In the genomic region with DNA sequence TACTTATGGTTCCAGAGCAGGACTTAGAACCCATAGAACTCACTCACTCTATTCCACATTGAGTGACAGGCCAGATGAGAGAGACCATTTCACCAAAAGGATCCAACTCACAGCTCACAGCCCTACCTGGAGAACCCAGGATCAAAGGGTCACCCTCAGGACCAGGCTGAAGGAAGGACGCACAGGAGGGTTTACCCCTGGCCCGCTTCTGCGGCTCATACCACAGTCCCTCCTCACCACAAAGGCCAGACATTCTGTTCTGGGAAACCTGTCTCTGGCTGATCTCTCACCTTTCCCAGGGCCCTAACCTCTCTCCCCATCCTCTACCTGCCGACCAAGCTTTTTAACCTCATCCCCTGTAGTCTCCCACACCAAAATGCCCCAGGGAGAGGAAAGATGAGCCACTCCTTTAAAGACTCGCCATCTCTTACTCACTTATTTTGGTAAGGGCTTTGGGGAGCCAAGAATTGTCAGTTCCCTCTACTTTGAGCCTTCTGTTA, we compare ENCODE assay signal across 11 cellular contexts. TPM values are rescaled to one million over a fixed set of nuclear protein-coding genes. Genes with fewer than 3 reads are reported as not detected.
A peak's percentile ranks its signal among the peaks of the same experiment; 100 is the strongest.
DNase-seq lines count a peak whose midpoint lies in the region; ATAC-seq, FAIRE-seq and TF ChIP-seq lines count a peak whose summit lies in the region.
"Had no signal": no experiment of that assay in that cellular context is flagged by ENCODE, and none has a peak within 500 bp of the region (broad histone marks: within the 10 kb centered on the region; RNA-seq: fewer than 3 reads in every experiment).

No MANE protein-coding gene starts in this region.

- peak overlapping the region; percentile 95 for H3K27ac ChIP-seq in PC-9
- H3K27ac ChIP-seq in GM12878 (ENCODE audit: control insufficient read depth, insufficient read depth) = no peak overlapping the region
- H3K27ac ChIP-seq in trophoblast cell (ENCODE audit: low read depth, low read length) = no peak overlapping the region

- H4K8ac ChIP-seq in trophoblast cell (ENCODE audit: low read depth, low read length) = no peak overlapping the region

- H4K12ac ChIP-seq in trophoblast cell (ENCODE audit: low read depth, low read length) = no peak overlapping the region

- SMC1A ChIA-PET in GM12878 (lab: Charles Lee; ENCODE audit: uncharacterized antibody, unreplicated experiment) = interaction anchor here (0.9 to 1.1 kb wide), 3 partner anchors 11 to 63 kb away, joined by 4 read pairs; no protein-coding TSS in a partner anchor

- peaks cover 33% of the 10 kb centered on the region for H3K4me1 ChIP-seq in PC-9 (replicated peaks; ENCODE audit: insufficient read depth)
- H3K4me1 ChIP-seq in GM12878 (ENCODE audit: control insufficient read depth, insufficient read depth, low read length) = peaks cover 20% of the 10 kb centered on the region
- peaks cover 11 to 25% of the 10 kb centered on the region in 2 experiments for H3K4me1 ChIP-seq in trophoblast cell (ENCODE audit: control insufficient read depth in 1 of 2, insufficient read depth in 2 of 2, low read length in 2 of 2)

- H3K36me3 ChIP-seq in PC-9 (ENCODE audit: low read depth) (peaks cover 27% of the 10 kb centered on the region), GM12878 (ENCODE audit: control insufficient read depth in 2 of 2, insufficient read depth in 2 of 2, low read length in 1 of 2) (no peaks in the 10 kb centered on the region), trophoblast cell (ENCODE audit: control insufficient read depth in 1 of 2, insufficient read depth in 2 of 2, low read length in 2 of 2) (peaks cover 0 to 10% of the 10 kb centered on the region in 2 experiments)

- 91% methylated on average over 5 of the region's 5 CpGs for WGBS in GM12878 (ENCODE audit: insufficient coverage, insufficient replicate concordance, low lambda C conversion rate, missing lambda C conversion rate)
- no CpG with 5 or more reads among the region's 5 CpGs for WGBS in trophoblast cell (ENCODE audit: extremely low coverage, insufficient coverage, insufficient read length)

- H2BK12ac ChIP-seq in trophoblast cell (ENCODE audit: low read length) = no peak overlapping the region

- H2AFZ ChIP-seq in PC-9 (no peak overlapping the region), GM12878 (ENCODE audit: control insufficient read depth, low read depth, low read length) (no peak overlapping the region), trophoblast cell (ENCODE audit: insufficient read depth, low read length, poor library complexity) (no peak overlapping the region)

- no TSS peak for BruUV-seq in PC-9 (replicated peaks; lab: Mats Ljungman, UMichigan)
- no TSS peak for BruUV-seq in GM12878 (replicated peaks; lab: Mats Ljungman, UMichigan)

- no peak overlapping the region for H3K4ac ChIP-seq in trophoblast cell (ENCODE audit: low read depth, low read length)

- no peak for TF ChIP-seq RAD21 in GM12878 (IDR thresholded peaks at IDR 0.05; ENCODE audit: insufficient read depth, low read depth, low read length)

- no peak overlapping the region for H2BK5ac ChIP-seq in trophoblast cell (ENCODE audit: low read depth, low read length, poor library complexity)

- no peak overlapping the region for H3K14ac ChIP-seq in trophoblast cell (ENCODE audit: low read length)

- RAD21 ChIA-PET in GM12878 (lab: Charles Lee; ENCODE audit: unreplicated experiment) = no interaction called here

- H3K9me3 ChIP-seq in PC-9 (ENCODE audit: insufficient read depth, low read depth) (no peaks in the 10 kb centered on the region), GM12878 (replicated peaks; ENCODE audit: control insufficient read depth, insufficient read depth, low read length) (no peaks in the 10 kb centered on the region), trophoblast cell (ENCODE audit: insufficient read depth, low read depth, low read length) (no peaks in the 10 kb centered on the region)

- TF ChIP-seq POLR2A in GM12878 (IDR thresholded peaks at IDR 0.05; ENCODE audit: low read depth, low read length) = no peak

- peaks cover 54% of the 10 kb centered on the region for H3K4me1 Mint-ChIP-seq in activated T-cell treated with anti-CD3 and anti-CD28 coated beads, Interleukin-2, amount 50 U/mL, for 4 hours (ENCODE audit: low read depth)

- no peak for TF ChIP-seq EP300 in GM12878 (IDR thresholded peaks at IDR 0.05; ENCODE audit: borderline replicate concordance in 1 of 2, control insufficient read depth in 1 of 2, low read depth in 2 of 2, low read length in 2 of 2)

- H4K20me1 ChIP-seq in PC-9 (ENCODE audit: insufficient read depth) (peaks cover 55% of the 10 kb centered on the region), GM12878 (ENCODE audit: control insufficient read depth, insufficient read depth) (no peaks in the 10 kb centered on the region)

- intact Hi-C loops in PC-9 (cut with micrococcal nuclease; ENCODE audit: unreplicated experiment) (no loop called here), GM12878 (cut with micrococcal nuclease; ENCODE audit: unreplicated experiment) (loop anchor here (10.0 kb wide), 1 partner anchor 239 kb away; no protein-coding TSS in a partner anchor)

- peaks cover 38% of the 10 kb centered on the region for H3K36me3 Mint-ChIP-seq in activated T-cell treated with anti-CD3 and anti-CD28 coated beads, Interleukin-2, amount 50 U/mL, for 4 hours (ENCODE audit: insufficient read depth)

- in situ Hi-C loops in GM12878 (cut with MboI) = no loop called here

- no peak overlapping the region for H3K18ac ChIP-seq in trophoblast cell (ENCODE audit: low read length)

- H3K79me2 ChIP-seq in PC-9 (ENCODE audit: low read depth) (peaks cover 86% of the 10 kb centered on the region), GM12878 (ENCODE audit: control insufficient read depth, insufficient read depth, low read length) (peaks cover 46% of the 10 kb centered on the region), trophoblast cell (ENCODE audit: control insufficient read depth, insufficient read depth, low read length, poor library complexity) (peaks cover 17% of the 10 kb centered on the region)

- H3K27me3 Mint-ChIP-seq in activated T-cell treated with anti-CD3 and anti-CD28 coated beads, Interleukin-2, amount 50 U/mL, for 4 hours (ENCODE audit: low read depth) = no peaks in the 10 kb centered on the region

- FAIRE-seq in GM12878 (lab: Jason Lieb, UNC) = no peak
- FAIRE-seq: GM12891 had no signal

- no peak overlapping the region for H4K91ac ChIP-seq in trophoblast cell (ENCODE audit: low read depth, low read length)

- no peak overlapping the region for H3K23ac ChIP-seq in trophoblast cell (ENCODE audit: low read length)

- H2BK120ac ChIP-seq in trophoblast cell (ENCODE audit: insufficient read depth, low read length, poor library complexity) = no peak overlapping the region

- peak overlapping the region; percentile 40 for H3K4me3 Mint-ChIP-seq in activated T-cell treated with anti-CD3 and anti-CD28 coated beads, Interleukin-2, amount 50 U/mL, for 4 hours

- no peaks in the 10 kb centered on the region for H3K9me2 ChIP-seq in PC-9 (ENCODE audit: insufficient read depth)

- POLR2A ChIA-PET in PC-9 (lab: Charles Lee; ENCODE audit: unreplicated experiment) = interaction anchor here (0.7 kb wide), 1 partner anchor 36 kb away, joined by 6 read pairs; no protein-coding TSS in a partner anchor
- POLR2A ChIA-PET in GM12878 (lab: Charles Lee) = interaction anchor here (0.6 to 0.9 kb wide), 3 partner anchors 16 to 223 kb away, joined by 3 to 6 read pairs (median 3); no protein-coding TSS in a partner anchor

- H3K4me2 ChIP-seq in PC-9 = peak overlapping the region; percentile 91
- H3K4me2 ChIP-seq in GM12878 (ENCODE audit: control insufficient read depth, insufficient read depth) = no peak overlapping the region
- H3K4me2 ChIP-seq in trophoblast cell (ENCODE audit: low read length) = no peak overlapping the region

- peak overlapping the region; percentile 56 for H2AK5ac ChIP-seq in trophoblast cell (ENCODE audit: low read length)

- CTCF ChIA-PET in PC-9 (lab: Charles Lee) (interaction anchor here (0.6 to 0.9 kb wide), 2 partner anchors 9 to 21 kb away, joined by 4 to 6 read pairs; no protein-coding TSS in a partner anchor), GM12878 (lab: Yijun Ruan, JAX) (interaction anchor here (2.0 to 4.2 kb wide), 2 partner anchors 11 to 93 kb away, joined by 6 to 36 read pairs; no protein-coding TSS in a partner anchor)

- no peaks in the 10 kb centered on the region for H3K9me3 Mint-ChIP-seq in activated T-cell treated with anti-CD3 and anti-CD28 coated beads, Interleukin-2, amount 50 U/mL, for 4 hours

- peaks cover 23% of the 10 kb centered on the region for H3K79me1 ChIP-seq in trophoblast cell (ENCODE audit: low read length)

- H3K4me3 ChIP-seq in PC-9 (no peak overlapping the region), GM12878 (no peak overlapping the region), trophoblast cell (ENCODE audit: low read depth, low read length) (no peak overlapping the region)

- no peak for DNase-seq in activated T-cell treated with anti-CD3 and anti-CD28 coated beads, Interleukin-2, amount 50 U/mL, for 4 hours
- no peak for DNase-seq in activated T-cell treated with anti-CD3 and anti-CD28 coated beads, Interleukin-2, amount 50 U/mL, for 1 hour
- no peak for DNase-seq in PC-9
- no peak for DNase-seq in GM12878 (ENCODE audit: low read depth, low spot score)
- DNase-seq in trophoblast cell = no peak
- DNase-seq in stimulated activated naive CD4-positive, alpha-beta T cell (lab: John Stamatoyannopoulos, UW) = no peak
- DNase-seq in NCI-H146 (lab: John Stamatoyannopoulos, UW) = no peak
- DNase-seq in nucleus accumbens (lab: John Stamatoyannopoulos, UW) = no peak
- DNase-seq: DND-41; effector CD8-positive, alpha-beta T cell had no signal

- H3K27me3 ChIP-seq in PC-9 (ENCODE audit: insufficient read depth, low read depth) (no peaks in the 10 kb centered on the region), GM12878 (replicated peaks in 1 of 2; ENCODE audit: control insufficient read depth in 2 of 2, insufficient read depth in 2 of 2, low read length in 1 of 2) (no peaks in the 10 kb centered on the region), trophoblast cell (ENCODE audit: insufficient read depth, low read length) (peaks cover 13% of the 10 kb centered on the region)

- ATAC-seq in activated T-cell treated with anti-CD3 and anti-CD28 coated beads, Interleukin-2, amount 50 U/mL, for 4 hours = no peak
- ATAC-seq in GM12878 = no peak

- H3F3A ChIP-seq in PC-9 (ENCODE audit: insufficient read depth, low read depth) = peaks cover 83% of the 10 kb centered on the region

- H3K9ac ChIP-seq in GM12878 (ENCODE audit: control insufficient read depth, insufficient read depth, low read length) (no peak overlapping the region), trophoblast cell (ENCODE audit: low read length) (no peak overlapping the region)

- TF ChIP-seq CTCF in PC-9 (conservative IDR thresholded peaks at IDR 0.05) (no peak), GM12878 (IDR thresholded peaks at IDR 0.05 in 2 of 3, conservative IDR thresholded peaks at IDR 0.05 in 1 of 3; ENCODE audit: control insufficient read depth in 2 of 3, extremely low read depth in 1 of 3, insufficient read depth in 1 of 3, low read depth in 3 of 3, low read length in 3 of 3) (no peak)

RNA-seq across cellular contexts. Expression of gene FOSL1, which starts 4.7 kb away (rescaled TPM):
- total RNA-seq in activated T-cell treated with anti-CD3 and anti-CD28 coated beads, Interleukin-2, amount 50 U/mL, for 4 hours = 10 to 100 TPM; 75.6 to 77.2 (median 76.9) TPM
- total RNA-seq in PC-9 (2021) (58.8 and 69.9 TPM in 2 replicates), GM12878 (2014; rRNA removed) (2.1 TPM in 2 replicates), GM12878 (2014; rRNA removed; fragmentation: Illumina TruSeq; extraction: Trizol) (0.92 and 1.3 TPM in 2 replicates), GM12878 (2021) (3.8 and 4.3 TPM in 2 replicates)
- total RNA-seq in GM12878 (2013; cell fraction: nucleolus; rRNA removed) = 6.6 and 7.2 TPM in 2 replicates
- 0.92 TPM for polyA plus RNA-seq in GM12878 (2011; ENCODE audit: low read depth)
- polyA plus RNA-seq in GM12878 (2011; rRNA removed) (0.76 and 1.3 TPM in 2 replicates), GM12878 (2014; fragmentation: Illumina TruSeq; extraction: Trizol) (2.4 and 2.8 TPM in 2 replicates), GM12878 (2014; fragmentation: Nextera tagmentation; extraction: Ambion mirVana) (under 1 TPM; 0.82 to 0.90 TPM), GM12878 (2014; rRNA removed) (2.0 and 2.4 TPM in 2 replicates), GM12878 (2016; fragmentation: Nextera tagmentation; extraction: Ambion mirVana) (1 to 10 TPM; 5.0 to 5.4 TPM)
- polyA plus RNA-seq in GM12878 (2011; cell fraction: cytosol; rRNA removed) = 1.7 and 1.9 TPM in 2 replicates
- 2.2 and 5.0 TPM in 2 replicates for polyA plus RNA-seq in GM12878 (2011; cell fraction: nucleus; rRNA removed)
- 1.9 TPM in 2 replicates for polyA plus RNA-seq in GM12878 (2012)
- 0.82 and 1.9 TPM in 2 replicates for polyA minus RNA-seq in GM12878 (2011; rRNA and poly(A)+ RNA removed)
- 1.4 and 1.9 TPM in 2 replicates for polyA minus RNA-seq in GM12878 (2011; cell fraction: cytosol; rRNA and poly(A)+ RNA removed)
- 1.8 and 3.2 TPM in 2 replicates for polyA minus RNA-seq in GM12878 (2011; cell fraction: nucleus; rRNA and poly(A)+ RNA removed)
- polyA plus RNA-seq in trophoblast cell (2013) = 26.9 and 28.4 TPM in 2 replicates

RNA-seq across cellular contexts. Expression of gene CCDC85B, which starts 5.1 kb away (rescaled TPM):
- 100 to 1,000 TPM in 1 of 3 donors, 10 to 100 TPM in 2; 77.8 to 116 (median 95.6) TPM for total RNA-seq in activated T-cell treated with anti-CD3 and anti-CD28 coated beads, Interleukin-2, amount 50 U/mL, for 4 hours
- 45.0 and 95.0 TPM in 2 replicates for total RNA-seq in PC-9 (2021)
- total RNA-seq in GM12878 (2013; cell fraction: nucleolus; rRNA removed) = 9.8 and 11.5 TPM in 2 replicates
- 93.5 and 114 TPM in 2 replicates for total RNA-seq in GM12878 (2014; rRNA removed)
- total RNA-seq in GM12878 (2014; rRNA removed; fragmentation: Illumina TruSeq; extraction: Trizol) = 2.1 and 2.9 TPM in 2 replicates
- 92.0 and 92.1 TPM in 2 replicates for total RNA-seq in GM12878 (2021)
- polyA plus RNA-seq in GM12878 (2011; ENCODE audit: low read depth) = 6.0 TPM
- polyA plus RNA-seq in GM12878 (2011; rRNA removed) = 2.0 and 7.0 TPM in 2 replicates
- polyA plus RNA-seq in GM12878 (2011; cell fraction: cytosol; rRNA removed) = 20.5 and 47.6 TPM in 2 replicates
- 12.2 and 21.5 TPM in 2 replicates for polyA plus RNA-seq in GM12878 (2011; cell fraction: nucleus; rRNA removed)
- 36.7 and 39.0 TPM in 2 replicates for polyA plus RNA-seq in GM12878 (2012)
- polyA plus RNA-seq in GM12878 (2014; fragmentation: Illumina TruSeq; extraction: Trizol) = 0.32 TPM in 1 of 2 replicates, not detected in the other
- polyA plus RNA-seq in GM12878 (2014; fragmentation: Nextera tagmentation; extraction: Ambion mirVana) = 1 to 10 TPM in 1 of 2 experiments, under 1 TPM in 1; 0.35 to 1.1 TPM
- polyA plus RNA-seq in GM12878 (2014; rRNA removed) = 94.2 and 119 TPM in 2 replicates
- 100 to 1,000 TPM in 1 of 2 experiments, 10 to 100 TPM in 1; 94.6 to 114 TPM for polyA plus RNA-seq in GM12878 (2016; fragmentation: Nextera tagmentation; extraction: Ambion mirVana)
- polyA minus RNA-seq in GM12878 (2011; rRNA and poly(A)+ RNA removed) = 0.37 and 0.88 TPM in 2 replicates
- 12.9 and 16.2 TPM in 2 replicates for polyA minus RNA-seq in GM12878 (2011; cell fraction: cytosol; rRNA and poly(A)+ RNA removed)
- 7.0 and 11.8 TPM in 2 replicates for polyA minus RNA-seq in GM12878 (2011; cell fraction: nucleus; rRNA and poly(A)+ RNA removed)
- polyA plus RNA-seq in trophoblast cell (2013) = 4.9 and 5.3 TPM in 2 replicates

RNA-seq across cellular contexts. Expression of gene FIBP, which starts 7.3 kb away (rescaled TPM):
- 10 to 100 TPM; 72.8 to 86.1 (median 83.9) TPM for total RNA-seq in activated T-cell treated with anti-CD3 and anti-CD28 coated beads, Interleukin-2, amount 50 U/mL, for 4 hours
- total RNA-seq in PC-9 (2021) (105 and 141 TPM in 2 replicates), GM12878 (2014; rRNA removed) (144 and 155 TPM in 2 replicates), GM12878 (2014; rRNA removed; fragmentation: Illumina TruSeq; extraction: Trizol) (78.4 and 82.8 TPM in 2 replicates), GM12878 (2021) (100.0 and 103 TPM in 2 replicates)
- total RNA-seq in GM12878 (2013; cell fraction: nucleolus; rRNA removed) = 49.9 and 50.2 TPM in 2 replicates
- 49.6 TPM for polyA plus RNA-seq in GM12878 (2011; ENCODE audit: low read depth)
- polyA plus RNA-seq in GM12878 (2011; rRNA removed) (79.6 and 89.1 TPM in 2 replicates), GM12878 (2014; fragmentation: Illumina TruSeq; extraction: Trizol) (59.8 and 78.7 TPM in 2 replicates), GM12878 (2014; fragmentation: Nextera tagmentation; extraction: Ambion mirVana) (10 to 100 TPM; 65.1 to 80.7 TPM), GM12878 (2014; rRNA removed) (169 and 197 TPM in 2 replicates), GM12878 (2016; fragmentation: Nextera tagmentation; extraction: Ambion mirVana) (100 to 1,000 TPM; 176 to 182 TPM)
- polyA plus RNA-seq in GM12878 (2011; cell fraction: cytosol; rRNA removed) = 118 and 169 TPM in 2 replicates
- polyA plus RNA-seq in GM12878 (2011; cell fraction: nucleus; rRNA removed) = 160 and 164 TPM in 2 replicates
- 79.5 and 80.5 TPM in 2 replicates for polyA plus RNA-seq in GM12878 (2012)
- 72.7 and 118 TPM in 2 replicates for polyA minus RNA-seq in GM12878 (2011; rRNA and poly(A)+ RNA removed)
- polyA minus RNA-seq in GM12878 (2011; cell fraction: cytosol; rRNA and poly(A)+ RNA removed) = 53.2 and 62.5 TPM in 2 replicates
- polyA minus RNA-seq in GM12878 (2011; cell fraction: nucleus; rRNA and poly(A)+ RNA removed) = 58.6 and 92.6 TPM in 2 replicates
- polyA plus RNA-seq in trophoblast cell (2013) = 72.1 and 73.5 TPM in 2 replicates

RNA-seq across cellular contexts. Expression of gene CTSW, which starts 15.9 kb away (rescaled TPM):
- 10 to 100 TPM in 2 of 3 donors, 1 to 10 TPM in 1; 8.4 to 12.3 (median 11.2) TPM for total RNA-seq in activated T-cell treated with anti-CD3 and anti-CD28 coated beads, Interleukin-2, amount 50 U/mL, for 4 hours
- total RNA-seq in PC-9 (2021) (not detected in 2 replicates), GM12878 (2014; rRNA removed) (1.4 and 2.9 TPM in 2 replicates), GM12878 (2014; rRNA removed; fragmentation: Illumina TruSeq; extraction: Trizol) (1.5 and 1.7 TPM in 2 replicates), GM12878 (2021) (1.5 and 1.9 TPM in 2 replicates)
- total RNA-seq in GM12878 (2013; cell fraction: nucleolus; rRNA removed) = not detected in 2 replicates
- polyA plus RNA-seq in GM12878 (2011; ENCODE audit: low read depth) = 0.35 TPM
- polyA plus RNA-seq in GM12878 (2011; rRNA removed) (7.0 and 12.0 TPM in 2 replicates), GM12878 (2014; fragmentation: Illumina TruSeq; extraction: Trizol) (0.43 and 1.7 TPM in 2 replicates), GM12878 (2014; fragmentation: Nextera tagmentation; extraction: Ambion mirVana) (1 to 10 TPM in 1 of 2 experiments, under 1 TPM in 1; 0.53 to 1.6 TPM), GM12878 (2014; rRNA removed) (1.7 and 3.3 TPM in 2 replicates), GM12878 (2016; fragmentation: Nextera tagmentation; extraction: Ambion mirVana) (1 to 10 TPM in 1 of 2 experiments, under 1 TPM in 1; 0.92 to 1.1 TPM)
- 16.2 and 18.8 TPM in 2 replicates for polyA plus RNA-seq in GM12878 (2011; cell fraction: cytosol; rRNA removed)
- polyA plus RNA-seq in GM12878 (2011; cell fraction: nucleus; rRNA removed) = 9.2 and 16.3 TPM in 2 replicates
- polyA plus RNA-seq in GM12878 (2012) = 0.74 and 1.0 TPM in 2 replicates
- polyA minus RNA-seq in GM12878 (2011; rRNA and poly(A)+ RNA removed) = 8.3 and 16.4 TPM in 2 replicates
- polyA minus RNA-seq in GM12878 (2011; cell fraction: cytosol; rRNA and poly(A)+ RNA removed) = 4.3 and 4.5 TPM in 2 replicates
- 3.0 and 5.2 TPM in 2 replicates for polyA minus RNA-seq in GM12878 (2011; cell fraction: nucleus; rRNA and poly(A)+ RNA removed)
- 0.05 TPM in 1 of 2 replicates, not detected in the other for polyA plus RNA-seq in trophoblast cell (2013)

RNA-seq across cellular contexts. Expression of gene EFEMP2, which starts 22.9 kb away (rescaled TPM):
- total RNA-seq in activated T-cell treated with anti-CD3 and anti-CD28 coated beads, Interleukin-2, amount 50 U/mL, for 4 hours = 1 to 10 TPM; 1.0 to 2.9 (median 2.0) TPM
- 18.1 and 32.3 TPM in 2 replicates for total RNA-seq in PC-9 (2021)
- 26.4 and 31.8 TPM in 2 replicates for total RNA-seq in GM12878 (2013; cell fraction: nucleolus; rRNA removed)
- 2.3 and 2.6 TPM in 2 replicates for total RNA-seq in GM12878 (2014; rRNA removed)
- total RNA-seq in GM12878 (2014; rRNA removed; fragmentation: Illumina TruSeq; extraction: Trizol) = 0.94 and 1.7 TPM in 2 replicates
- total RNA-seq in GM12878 (2021) = 2.3 and 2.4 TPM in 2 replicates
- 9.0 TPM for polyA plus RNA-seq in GM12878 (2011; ENCODE audit: low read depth)
- 8.5 and 13.2 TPM in 2 replicates for polyA plus RNA-seq in GM12878 (2011; rRNA removed)
- 16.1 and 19.3 TPM in 2 replicates for polyA plus RNA-seq in GM12878 (2011; cell fraction: cytosol; rRNA removed)
- polyA plus RNA-seq in GM12878 (2011; cell fraction: nucleus; rRNA removed) = 122 and 196 TPM in 2 replicates
- 17.5 and 18.5 TPM in 2 replicates for polyA plus RNA-seq in GM12878 (2012)
- 0.96 and 1.3 TPM in 2 replicates for polyA plus RNA-seq in GM12878 (2014; fragmentation: Illumina TruSeq; extraction: Trizol)
- polyA plus RNA-seq in GM12878 (2014; fragmentation: Nextera tagmentation; extraction: Ambion mirVana) = under 1 TPM in 1 of 2 experiments, not detected in 1; 0.24 TPM
- polyA plus RNA-seq in GM12878 (2014; rRNA removed) = 3.0 and 3.5 TPM in 2 replicates
- polyA plus RNA-seq in GM12878 (2016; fragmentation: Nextera tagmentation; extraction: Ambion mirVana) = 1 to 10 TPM in 1 of 2 experiments, under 1 TPM in 1; 0.70 to 1.3 TPM
- 3.0 and 9.8 TPM in 2 replicates for polyA minus RNA-seq in GM12878 (2011; rRNA and poly(A)+ RNA removed)
- polyA minus RNA-seq in GM12878 (2011; cell fraction: cytosol; rRNA and poly(A)+ RNA removed) = 1.1 and 1.3 TPM in 2 replicates
- polyA minus RNA-seq in GM12878 (2011; cell fraction: nucleus; rRNA and poly(A)+ RNA removed) = 18.9 and 19.9 TPM in 2 replicates
- polyA plus RNA-seq in trophoblast cell (2013) = 122 and 127 TPM in 2 replicates
